In genomic region chr2:34656632-34657031, GRCh38 we compare ENCODE assay signal across 31 cellular contexts.
DNase-seq lines count a peak whose midpoint lies in the region; ATAC-seq, FAIRE-seq and TF ChIP-seq lines count a peak whose summit lies in the region.
"Had no signal": no experiment of that assay in that cellular context is flagged by ENCODE, and none has a peak within 500 bp of the region (broad histone marks: within the 10 kb centered on the region; RNA-seq: fewer than 3 reads in every experiment).

No MANE protein-coding gene starts in this region.

- H3K9me3 ChIP-seq in CD4-positive, alpha-beta T cell (ENCODE audit: control insufficient read depth, low read length): no peaks in the 10 kb centered on the region
- H3K9me3 ChIP-seq: BLaER1 treated with 17β-estradiol and CSF1 and Interleukin-3, amounts not matched to agents 10 nM and 100 nM; breast epithelium; gastroesophageal sphincter; testis had no signal

- no peak for TF ChIP-seq CTCF in CD4-positive, alpha-beta T cell (IDR thresholded peaks at IDR 0.05)

- POLR2A ChIA-PET in CD4-positive, alpha-beta T cell (lab: Charles Lee): no interaction called here

- H3K9me3 Mint-ChIP-seq in CD4-positive, alpha-beta T cell: peaks cover 2% of the 10 kb centered on the region
- H3K9me3 Mint-ChIP-seq: neural progenitor cell had no signal

- CTCF ChIA-PET in CD4-positive, alpha-beta T cell (lab: Charles Lee): no interaction called here

- no peaks in the 10 kb centered on the region for H3K27me3 ChIP-seq in CD4-positive, alpha-beta T cell (ENCODE audit: control insufficient read depth, insufficient read depth, low read length)
- H3K27me3 ChIP-seq: BLaER1 treated with 17β-estradiol and CSF1 and Interleukin-3, amounts not matched to agents 10 nM and 100 nM; breast epithelium; gastroesophageal sphincter; neural progenitor cell; testis had no signal

- DNase-seq in GM12891 (ENCODE audit: insufficient read length, low spot score) (no peak), globus pallidus (ENCODE audit: low spot score) (no peak)
- no peak for DNase-seq in effector CD4-positive, alpha-beta T cell
- DNase-seq in CD4-positive, alpha-beta T cell: no peak
- DNase-seq: activated CD4-positive, alpha-beta T cell treated with anti-CD3 and anti-CD28 coated beads for 36 hours; activated CD8-positive, alpha-beta memory T cell treated with anti-CD3 and anti-CD28 coated beads, Interleukin-2, amount 10 ng/mL, durations not matched to agents 7 days and 5 days; activated naive CD8-positive, alpha-beta T cell treated with anti-CD3 and anti-CD28 coated beads, Interleukin-2, amount 50 U/mL, for 24 hours; dermis blood vessel endothelial cell; MM.1S; NCI-H1694; NCI-H226; retina; RPMI8226; testis had no signal

- intact Hi-C loops in CD4-positive, alpha-beta T cell (cut with DNase I, micrococcal nuclease): no loop called here

- no peak for FAIRE-seq in GM12891 (lab: Jason Lieb, UNC)
- FAIRE-seq: A204.1, D721Med, G401.6, GM12892 had no signal

- peak; percentile 75 for ATAC-seq in GM19043 (IDR thresholded peaks at IDR 0.05; ENCODE audit: low read depth, unreplicated experiment)
- ATAC-seq in HG02763 (IDR thresholded peaks at IDR 0.05; ENCODE audit: unreplicated experiment): peak; percentile 74
- ATAC-seq in HG03378 (IDR thresholded peaks at IDR 0.05; ENCODE audit: unreplicated experiment): peak; percentile 72
- ATAC-seq in HG03039 (IDR thresholded peaks at IDR 0.05; ENCODE audit: unreplicated experiment): no peak
- no peak for ATAC-seq in CD4-positive, alpha-beta T cell (ENCODE audit: poor library complexity)
- ATAC-seq: activated CD4-positive, alpha-beta T cell treated with anti-CD3 and anti-CD28 coated beads for 36 hours; activated CD8-positive, alpha-beta memory T cell treated with anti-CD3 and anti-CD28 coated beads, Interleukin-2, amount 10 ng/mL, durations not matched to agents 7 days and 5 days; activated naive CD8-positive, alpha-beta T cell treated with anti-CD3 and anti-CD28 coated beads, Interleukin-2, amount 50 U/mL, for 24 hours; gastroesophageal sphincter; GM23338 had no signal

- no peaks in the 10 kb centered on the region for H3K27me3 Mint-ChIP-seq in CD4-positive, alpha-beta T cell
- H3K27me3 Mint-ChIP-seq: activated CD4-positive, alpha-beta T cell treated with anti-CD3 and anti-CD28 coated beads for 36 hours; activated CD8-positive, alpha-beta memory T cell treated with anti-CD3 and anti-CD28 coated beads, Interleukin-2, amount 10 ng/mL, durations not matched to agents 7 days and 5 days; activated naive CD8-positive, alpha-beta T cell treated with anti-CD3 and anti-CD28 coated beads, Interleukin-2, amount 50 U/mL, for 24 hours; IgD-negative memory B cell had no signal

- H3K27ac Mint-ChIP-seq in CD4-positive, alpha-beta T cell: no peak overlapping the region
- H3K27ac Mint-ChIP-seq: activated CD4-positive, alpha-beta T cell treated with anti-CD3 and anti-CD28 coated beads for 36 hours; activated CD8-positive, alpha-beta memory T cell treated with anti-CD3 and anti-CD28 coated beads, Interleukin-2, amount 10 ng/mL, durations not matched to agents 7 days and 5 days; activated naive CD8-positive, alpha-beta T cell treated with anti-CD3 and anti-CD28 coated beads, Interleukin-2, amount 50 U/mL, for 24 hours; activated T-helper 2 cell treated with anti-CD3 and anti-CD28 coated beads, Interferon-gamma antibody, Interleukin-2, Interleukin-4, amounts not matched to agents 10 μg/mL and 5 μg/mL and 100 μg/mL, durations not matched to agents 14 hours and 24 hours and 36 hours; GM23338; IgD-negative memory B cell; mesothelial cell of epicardium; neural progenitor cell had no signal

- no peaks in the 10 kb centered on the region for H3K4me1 Mint-ChIP-seq in CD4-positive, alpha-beta T cell (ENCODE audit: low read depth)
- H3K4me1 Mint-ChIP-seq: activated CD4-positive, alpha-beta T cell treated with anti-CD3 and anti-CD28 coated beads for 36 hours; activated CD8-positive, alpha-beta memory T cell treated with anti-CD3 and anti-CD28 coated beads, Interleukin-2, amount 10 ng/mL, durations not matched to agents 7 days and 5 days; activated naive CD8-positive, alpha-beta T cell treated with anti-CD3 and anti-CD28 coated beads, Interleukin-2, amount 50 U/mL, for 24 hours; GM23338; IgD-negative memory B cell; mesothelial cell of epicardium; neural progenitor cell had no signal

- H3K4me3 Mint-ChIP-seq in CD4-positive, alpha-beta T cell: no peak overlapping the region
- H3K4me3 Mint-ChIP-seq: activated CD4-positive, alpha-beta T cell treated with anti-CD3 and anti-CD28 coated beads for 36 hours; activated CD8-positive, alpha-beta memory T cell treated with anti-CD3 and anti-CD28 coated beads, Interleukin-2, amount 10 ng/mL, durations not matched to agents 7 days and 5 days; activated naive CD8-positive, alpha-beta T cell treated with anti-CD3 and anti-CD28 coated beads, Interleukin-2, amount 50 U/mL, for 24 hours; GM23338; IgD-negative memory B cell; mesothelial cell of epicardium; neural progenitor cell had no signal

- no peak overlapping the region for H3K27ac ChIP-seq in CD4-positive, alpha-beta T cell (ENCODE audit: low read depth, low read length)
- H3K27ac ChIP-seq: BLaER1 treated with 17β-estradiol and CSF1 and Interleukin-3, amounts not matched to agents 10 nM and 100 nM; breast epithelium; gastroesophageal sphincter; HL-60; neural progenitor cell; testis had no signal

- H3K36me3 Mint-ChIP-seq in CD4-positive, alpha-beta T cell (ENCODE audit: low read depth): no peaks in the 10 kb centered on the region
- H3K36me3 Mint-ChIP-seq: activated CD8-positive, alpha-beta memory T cell treated with anti-CD3 and anti-CD28 coated beads, Interleukin-2, amount 10 ng/mL, durations not matched to agents 7 days and 5 days; IgD-negative memory B cell; mesothelial cell of epicardium; neural progenitor cell had no signal

- TF ChIP-seq POLR2A in GM12891 (IDR thresholded peaks at IDR 0.05; ENCODE audit: low read depth, low read length): no peak

TF ChIP-seq in GM12891, 5 proteins besides CTCF, POLR2A, EP300 and RAD21:
- TF ChIP-seq PAX5 (IDR thresholded peaks at IDR 0.05; ENCODE audit: insufficient read depth, low read length, severe bottlenecking) (no peak), SPI1 (IDR thresholded peaks at IDR 0.05; ENCODE audit: low read depth, low read length) (peak; percentile 59), TAF1 (IDR thresholded peaks at IDR 0.05; ENCODE audit: low read depth, low read length) (no peak), POLR2AphosphoS5 (IDR thresholded peaks at IDR 0.05; ENCODE audit: low read depth, low read length) (no peak), POU2F2 (IDR thresholded peaks at IDR 0.05; ENCODE audit: low read depth, low read length) (no peak)

Comparison
In these comparisons a context has a peak if more than half of its experiments do, and no peak if none do; other contexts are left out.
1. ATAC-seq: peak in GM19043 (single experiment), HG02763 (single experiment) and HG03378 (single experiment); none in HG03039 (single experiment) and CD4-positive, alpha-beta T cell (single experiment).